ENCODE assay signal across 9 cellular contexts in the genomic region with DNA sequence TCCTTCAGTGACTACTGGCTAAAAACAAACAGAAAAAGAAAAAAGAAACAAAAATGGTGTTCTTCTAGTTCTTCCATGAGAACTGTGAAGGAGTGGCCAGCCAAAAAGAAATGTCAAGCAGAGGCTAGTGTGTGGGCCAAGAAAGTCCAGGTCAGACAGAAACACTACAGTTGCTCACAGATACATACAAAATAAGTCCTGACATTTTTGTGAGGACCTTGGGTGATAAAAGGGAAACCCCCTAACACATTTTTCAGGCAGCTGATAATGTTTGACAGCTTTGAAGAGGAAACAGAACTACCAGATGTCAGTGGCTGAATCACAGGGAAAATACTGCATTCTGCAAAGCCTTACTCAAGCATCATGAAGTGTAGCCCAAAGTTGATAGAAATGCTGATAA. TPM values are rescaled to one million over a fixed set of nuclear protein-coding genes. Genes with fewer than 3 reads are reported as not detected.
DNase-seq lines count a peak whose midpoint lies in the region; ATAC-seq, FAIRE-seq and TF ChIP-seq lines count a peak whose summit lies in the region.
"Had no signal": no experiment of that assay in that cellular context is flagged by ENCODE, and none has a peak within 500 bp of the region (broad histone marks: within the 10 kb centered on the region; RNA-seq: fewer than 3 reads in every experiment).

No MANE protein-coding gene starts in this region.

- H3K27me3 Mint-ChIP-seq in activated CD4-positive, alpha-beta memory T cell treated with anti-CD3 and anti-CD28 coated beads, Interleukin-2, amount 10 ng/mL, durations not matched to agents 7 days and 5 days, result no peaks in the 10 kb centered on the region
- H3K27me3 Mint-ChIP-seq in naive thymus-derived CD4-positive, alpha-beta T cell, result no peaks in the 10 kb centered on the region

- ATAC-seq in GM18511 (IDR thresholded peaks at IDR 0.05; ENCODE audit: unreplicated experiment), result peak; percentile 56
- ATAC-seq in HG02852 (IDR thresholded peaks at IDR 0.05; ENCODE audit: unreplicated experiment), result peak; percentile 39
- peak; percentile 55 for ATAC-seq in naive thymus-derived CD4-positive, alpha-beta T cell
- ATAC-seq in GM18505 (IDR thresholded peaks at IDR 0.05; ENCODE audit: unreplicated experiment), result no peak

- H3K9me3 ChIP-seq in naive thymus-derived CD4-positive, alpha-beta T cell (ENCODE audit: control insufficient read depth in 2 of 3, low read length in 3 of 3), result no peaks in the 10 kb centered on the region

- H3K4me3 Mint-ChIP-seq in activated CD4-positive, alpha-beta memory T cell treated with anti-CD3 and anti-CD28 coated beads, Interleukin-2, amount 10 ng/mL, durations not matched to agents 7 days and 5 days, result peak overlapping the region; percentile 21
- peak overlapping the region; percentile 47 to 94 (median 60) for H3K4me3 Mint-ChIP-seq in naive thymus-derived CD4-positive, alpha-beta T cell

- H3K36me3 Mint-ChIP-seq in activated CD4-positive, alpha-beta memory T cell treated with anti-CD3 and anti-CD28 coated beads, Interleukin-2, amount 10 ng/mL, durations not matched to agents 7 days and 5 days (ENCODE audit: low read depth), result peaks cover 51% of the 10 kb centered on the region
- H3K36me3 Mint-ChIP-seq in naive thymus-derived CD4-positive, alpha-beta T cell, result peaks cover 0 to 38% (median 17%) of the 10 kb centered on the region in 5 donors

- H3K4me1 Mint-ChIP-seq in activated CD4-positive, alpha-beta memory T cell treated with anti-CD3 and anti-CD28 coated beads, Interleukin-2, amount 10 ng/mL, durations not matched to agents 7 days and 5 days, result peaks cover 91% of the 10 kb centered on the region
- peaks cover 65 to 100% (median 99%) of the 10 kb centered on the region in 7 donors for H3K4me1 Mint-ChIP-seq in naive thymus-derived CD4-positive, alpha-beta T cell

- no peak for FAIRE-seq in frontal cortex (lab: Jason Lieb, UNC)

- peak overlapping the region; percentile 84 for H3K27ac Mint-ChIP-seq in activated CD4-positive, alpha-beta memory T cell treated with anti-CD3 and anti-CD28 coated beads, Interleukin-2, amount 10 ng/mL, durations not matched to agents 7 days and 5 days
- peak overlapping the region in 8 of 9 donors; percentile 55 to 98 (median 90) for H3K27ac Mint-ChIP-seq in naive thymus-derived CD4-positive, alpha-beta T cell

- H3K4me1 ChIP-seq in naive thymus-derived CD4-positive, alpha-beta T cell (ENCODE audit: control insufficient read depth in 2 of 2, insufficient read depth in 2 of 2, low read length in 2 of 2), result peaks cover 87 to 96% of the 10 kb centered on the region in 2 donors

- H3K27me3 ChIP-seq in naive thymus-derived CD4-positive, alpha-beta T cell (ENCODE audit: control insufficient read depth in 2 of 2, insufficient read depth in 2 of 2, low read length in 2 of 2), result no peaks in the 10 kb centered on the region

- intact Hi-C loops in naive thymus-derived CD4-positive, alpha-beta T cell (cut with micrococcal nuclease), result loop anchor here in 1 of 2 donors (10.0 kb wide), 1 partner anchor 882 kb away; the partner anchor contains the start of gene AAK1

- peak overlapping the region; percentile 58 for H3K27ac ChIP-seq in naive thymus-derived CD4-positive, alpha-beta T cell (ENCODE audit: low read depth, low read length)

- TF ChIP-seq POLR2A in GM18505 (IDR thresholded peaks at IDR 0.05; ENCODE audit: borderline replicate concordance, extremely low read depth, insufficient read depth, insufficient read length), result no peak

- POLR2A ChIA-PET in activated CD4-positive, alpha-beta memory T cell treated with anti-CD3 and anti-CD28 coated beads, Interleukin-2, amount 10 ng/mL, durations not matched to agents 7 days and 5 days (lab: Charles Lee), result interaction anchor here (0.6 to 17.3 kb wide), 12 partner anchors 10 to 297 kb away, joined by 3 to 356 read pairs (median 4); partner anchors contain the start of genes APLF, ARHGAP25 and FBXO48
- POLR2A ChIA-PET in naive thymus-derived CD4-positive, alpha-beta T cell (lab: Charles Lee), result interaction anchor here (0.6 to 2.3 kb wide), 12 partner anchors 10 to 1332 kb away, joined by 3 to 33 read pairs (median 3); partner anchors contain the start of gene ARHGAP25

- H3K9me3 Mint-ChIP-seq in activated CD4-positive, alpha-beta memory T cell treated with anti-CD3 and anti-CD28 coated beads, Interleukin-2, amount 10 ng/mL, durations not matched to agents 7 days and 5 days, result no peaks in the 10 kb centered on the region
- peaks cover 0 to 4% (median 0%) of the 10 kb centered on the region in 11 donors for H3K9me3 Mint-ChIP-seq in naive thymus-derived CD4-positive, alpha-beta T cell

- DNase-seq in activated CD4-positive, alpha-beta memory T cell treated with anti-CD3 and anti-CD28 coated beads, Interleukin-2, amount 10 ng/mL, durations not matched to agents 7 days and 5 days, result no peak
- peak in 3 of 9 donors; percentile 37 to 56 (median 42) for DNase-seq in naive thymus-derived CD4-positive, alpha-beta T cell
- DNase-seq in LoVo (ENCODE audit: low spot score) (no peak), NCI-H1417 treated with DMSO at 0.1 percent for 48 hours (lab: John Stamatoyannopoulos, UW) (no peak), frontal cortex (ENCODE audit: low spot score in 2 of 2) (no peak)
- DNase-seq: stimulated activated CD4-positive, alpha-beta T cell treated with anti-CD3 and anti-CD28 coated beads, Interleukin-15, amount 100 ng/mL, for 24 hours had no signal

- CTCF ChIA-PET in activated CD4-positive, alpha-beta memory T cell treated with anti-CD3 and anti-CD28 coated beads, Interleukin-2, amount 10 ng/mL, durations not matched to agents 7 days and 5 days (lab: Charles Lee), result interaction anchor here (0.7 to 2.6 kb wide), 8 partner anchors 9 to 163 kb away, joined by 3 to 45 read pairs (median 4); no protein-coding TSS in a partner anchor
- CTCF ChIA-PET in naive thymus-derived CD4-positive, alpha-beta T cell (lab: Charles Lee), result interaction anchor here (0.7 to 3.5 kb wide), 5 partner anchors 10 to 149 kb away, joined by 3 to 39 read pairs (median 3); partner anchors contain the start of gene ARHGAP25

- peaks cover 0 to 4% (median 0%) of the 10 kb centered on the region in 3 experiments for H3K36me3 ChIP-seq in naive thymus-derived CD4-positive, alpha-beta T cell (ENCODE audit: control insufficient read depth in 2 of 3, insufficient read depth in 3 of 3, low read length in 3 of 3)

- peak overlapping the region; percentile 12 for H3K4me3 ChIP-seq in naive thymus-derived CD4-positive, alpha-beta T cell (ENCODE audit: low read length)

RNA-seq across cellular contexts. Expression of gene ARHGAP25, which starts 28.1 kb away (rescaled TPM):
- 100 to 1,000 TPM; 128 to 132 TPM for total RNA-seq in activated CD4-positive, alpha-beta memory T cell treated with anti-CD3 and anti-CD28 coated beads, Interleukin-2, amount 10 ng/mL, durations not matched to agents 7 days and 5 days
- total RNA-seq in naive thymus-derived CD4-positive, alpha-beta T cell, result 100 to 1,000 TPM in 4 of 5 experiments, 10 to 100 TPM in 1; 68.2 to 139 (median 116) TPM
- 100 to 1,000 TPM in 1 of 2 donors, 10 to 100 TPM in 1; 63.3 to 134 TPM for polyA plus RNA-seq in naive thymus-derived CD4-positive, alpha-beta T cell
- 1.2 TPM for total RNA-seq in frontal cortex

Comparison
In these comparisons a context has a peak if more than half of its experiments do, and no peak if none do; other contexts are left out.
1. RNA of gene ARHGAP25, which starts 28.1 kb away (total RNA-seq): 128 to 132 TPM in activated CD4-positive, alpha-beta memory T cell treated with anti-CD3 and anti-CD28 coated beads, Interleukin-2, amount 10 ng/mL, durations not matched to agents 7 days and 5 days and 68.2 to 139 TPM in naive thymus-derived CD4-positive, alpha-beta T cell; 1.2 TPM in frontal cortex (single experiment); every median in the first group is over 10 times any median in the second.